11 cellular contexts compared by ENCODE assay signal in the genomic region with DNA sequence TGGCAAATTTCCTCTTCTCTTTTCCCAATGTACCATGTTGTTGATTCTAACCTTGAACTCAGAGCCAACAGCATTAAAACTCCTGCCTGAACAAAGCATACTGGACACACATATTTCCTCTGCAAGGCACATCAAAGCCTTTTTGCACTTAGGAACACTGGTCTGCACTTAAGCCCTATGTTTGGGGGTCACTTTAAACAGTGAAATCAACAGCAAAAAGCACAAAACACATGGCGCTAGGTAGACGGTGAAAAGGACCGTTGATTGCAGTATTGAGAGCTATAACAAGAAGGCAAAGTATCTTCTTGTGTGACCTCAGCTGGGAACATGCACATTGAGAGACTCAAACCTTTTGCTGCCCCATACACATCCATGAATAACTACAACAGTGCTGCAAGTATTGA.
"Had no signal": no experiment of that assay in that cellular context is flagged by ENCODE, and none has a peak within 500 bp of the region (broad histone marks: within the 10 kb centered on the region; RNA-seq: fewer than 3 reads in every experiment).

No MANE protein-coding gene starts in this region.

- H3K27ac Mint-ChIP-seq: GM23338, H9, HFFc6 had no signal

- H3K4me3 Mint-ChIP-seq: GM23338, H9, HFFc6 had no signal

- FAIRE-seq: H1, H54 had no signal

- DNase-seq: GM23248, GOT3, H7, H9, HCEC 1CT, HFFc6 had no signal

- H3K27ac ChIP-seq: GM23248 had no signal

- H2AFZ ChIP-seq: GM23248, GM23338 had no signal

- ATAC-seq: GM23338, HCT116 had no signal

- H3K36me3 ChIP-seq: HAP-1 had no signal

- H3K9me3 Mint-ChIP-seq: HFFc6 had no signal

- H3K4me2 ChIP-seq: GM23338 had no signal

- H3K4me3 ChIP-seq: GM23248, GM23338, HAP-1 had no signal

- H3K9me3 ChIP-seq: HAP-1 had no signal

- H3K9ac ChIP-seq: GM23248 had no signal
